In genomic region chr19:40441719-40442253, GRCh38 we compare ENCODE assay signal across 10 cellular contexts. TPM values are rescaled to one million over a fixed set of nuclear protein-coding genes. Genes with fewer than 3 reads are reported as not detected.
A peak's percentile ranks its signal among the peaks of the same experiment; 100 is the strongest.
DNase-seq lines count a peak whose midpoint lies in the region; ATAC-seq and TF ChIP-seq lines count a peak whose summit lies in the region.
"Had no signal": no experiment of that assay in that cellular context is flagged by ENCODE, and none has a peak within 500 bp of the region (broad histone marks: within the 10 kb centered on the region; RNA-seq: fewer than 3 reads in every experiment).

No MANE protein-coding gene starts in this region.

- peak overlapping the region; percentile 99 for H3K27ac Mint-ChIP-seq in WTC11
- no peak overlapping the region for H3K27ac Mint-ChIP-seq in stimulated activated memory B cell treated with anti-CD40 and anti-IgM and Interleukin-4, amounts not matched to agents 10 μg/mL and 1 μg/mL and 100 μg/mL, for 72 hours

- peak overlapping the region; percentile 97 for H3K4me3 Mint-ChIP-seq in activated T-cell treated with anti-CD3 and anti-CD28 coated beads, Interleukin-2, amount 50 U/mL, for 4 hours
- H3K4me3 Mint-ChIP-seq in WTC11, result peak overlapping the region; percentile 94
- H3K4me3 Mint-ChIP-seq in stimulated activated memory B cell treated with anti-CD40 and anti-IgM and Interleukin-4, amounts not matched to agents 10 μg/mL and 1 μg/mL and 100 μg/mL, for 72 hours, result peak overlapping the region; percentile 97

- TF ChIP-seq CTCF in WTC11 (IDR thresholded peaks at IDR 0.05) (no peak), foreskin fibroblast (IDR thresholded peaks at IDR 0.05; ENCODE audit: low read depth, low read length) (no peak)

- no peak for DNase-seq in activated T-cell treated with anti-CD3 and anti-CD28 coated beads, Interleukin-2, amount 50 U/mL, for 4 hours
- DNase-seq in activated T-cell treated with anti-CD3 and anti-CD28 coated beads, Interleukin-2, amount 50 U/mL, for 1 hour, result no peak
- DNase-seq in WTC11 (ENCODE audit: low spot score), result no peak
- peak in 1 of 2 donors; percentile 34 for DNase-seq in foreskin fibroblast
- DNase-seq in activated CD8-positive, alpha-beta memory T cell treated with anti-CD3 and anti-CD28 coated beads for 24 hours, result no peak
- DNase-seq in A172 (ENCODE audit: low spot score), result no peak
- DNase-seq: C1 segment of cervical spinal cord, MV-4-11 had no signal

- H3K27me3 Mint-ChIP-seq in activated T-cell treated with anti-CD3 and anti-CD28 coated beads, Interleukin-2, amount 50 U/mL, for 4 hours (ENCODE audit: low read depth), result no peaks in the 10 kb centered on the region
- H3K27me3 Mint-ChIP-seq in WTC11 (ENCODE audit: low read depth), result no peaks in the 10 kb centered on the region
- no peaks in the 10 kb centered on the region for H3K27me3 Mint-ChIP-seq in stimulated activated memory B cell treated with anti-CD40 and anti-IgM and Interleukin-4, amounts not matched to agents 10 μg/mL and 1 μg/mL and 100 μg/mL, for 72 hours

- peak overlapping the region; percentile 92 to 98 for H3K4me3 ChIP-seq in foreskin fibroblast (ENCODE audit: low read depth in 1 of 2, low read length in 2 of 2)

- peaks cover 5% of the 10 kb centered on the region for H3K36me3 Mint-ChIP-seq in activated T-cell treated with anti-CD3 and anti-CD28 coated beads, Interleukin-2, amount 50 U/mL, for 4 hours (ENCODE audit: insufficient read depth)
- peaks cover 19% of the 10 kb centered on the region for H3K36me3 Mint-ChIP-seq in WTC11
- peaks cover 17% of the 10 kb centered on the region for H3K36me3 Mint-ChIP-seq in stimulated activated memory B cell treated with anti-CD40 and anti-IgM and Interleukin-4, amounts not matched to agents 10 μg/mL and 1 μg/mL and 100 μg/mL, for 72 hours

- POLR2A ChIA-PET in WTC11 (lab: Charles Lee), result interaction anchor here (1.7 to 3.9 kb wide), 2 partner anchors 15 to 27 kb away, joined by 6 to 32 read pairs; partner anchors contain the start of gene SERTAD1

- H3K4me1 Mint-ChIP-seq in activated T-cell treated with anti-CD3 and anti-CD28 coated beads, Interleukin-2, amount 50 U/mL, for 4 hours (ENCODE audit: low read depth), result peaks cover 17% of the 10 kb centered on the region
- H3K4me1 Mint-ChIP-seq in WTC11, result peaks cover 29% of the 10 kb centered on the region
- peaks cover 29% of the 10 kb centered on the region for H3K4me1 Mint-ChIP-seq in stimulated activated memory B cell treated with anti-CD40 and anti-IgM and Interleukin-4, amounts not matched to agents 10 μg/mL and 1 μg/mL and 100 μg/mL, for 72 hours

- H3K9me3 Mint-ChIP-seq in activated T-cell treated with anti-CD3 and anti-CD28 coated beads, Interleukin-2, amount 50 U/mL, for 4 hours, result no peaks in the 10 kb centered on the region
- no peaks in the 10 kb centered on the region for H3K9me3 Mint-ChIP-seq in WTC11
- no peaks in the 10 kb centered on the region for H3K9me3 Mint-ChIP-seq in stimulated activated memory B cell treated with anti-CD40 and anti-IgM and Interleukin-4, amounts not matched to agents 10 μg/mL and 1 μg/mL and 100 μg/mL, for 72 hours

- CTCF ChIA-PET in WTC11 (lab: Charles Lee), result interaction anchor here (1.6 to 2.5 kb wide), 3 partner anchors 8 to 137 kb away, joined by 6 to 21 read pairs (median 13); no protein-coding TSS in a partner anchor

- no peak for ATAC-seq in activated T-cell treated with anti-CD3 and anti-CD28 coated beads, Interleukin-2, amount 50 U/mL, for 4 hours
- ATAC-seq in WTC11 (no peak), GM21390 (IDR thresholded peaks at IDR 0.05; ENCODE audit: unreplicated experiment) (no peak)
- no peak for ATAC-seq in stimulated activated memory B cell treated with anti-CD40 and anti-IgM and Interleukin-4, amounts not matched to agents 10 μg/mL and 1 μg/mL and 100 μg/mL, for 72 hours

TF ChIP-seq in WTC11, 78 proteins besides CTCF, POLR2A, EP300 and RAD21:
- TF ChIP-seq ZNF425 (CRISPR knock-in tag; conservative IDR thresholded peaks at IDR 0.05) (no peak), HMGA2 (CRISPR knock-in tag; IDR thresholded peaks at IDR 0.05) (no peak), SMAD3 (CRISPR knock-in tag; IDR thresholded peaks at IDR 0.05; ENCODE audit: borderline replicate concordance) (no peak), CBFB (CRISPR knock-in tag; IDR thresholded peaks at IDR 0.05; ENCODE audit: low read depth) (no peak), PRRX2 (CRISPR knock-in tag; IDR thresholded peaks at IDR 0.05) (no peak), MXD4 (CRISPR knock-in tag; IDR thresholded peaks at IDR 0.05; ENCODE audit: borderline replicate concordance) (no peak), TEAD4 (CRISPR knock-in tag; IDR thresholded peaks at IDR 0.05) (no peak), ZNF232 (CRISPR knock-in tag; IDR thresholded peaks at IDR 0.05) (no peak), IRF1 (CRISPR knock-in tag; IDR thresholded peaks at IDR 0.05) (no peak)

RNA-seq across cellular contexts. Expression of gene SERTAD3, which starts 2.3 kb away (rescaled TPM):
- total RNA-seq in activated T-cell treated with anti-CD3 and anti-CD28 coated beads, Interleukin-2, amount 50 U/mL, for 4 hours, result 1 to 10 TPM; 6.4 to 9.5 (median 6.8) TPM
- 31.9 to 34.6 TPM (median 33.6 TPM) in 3 replicates for total RNA-seq in WTC11 (2021)
- total RNA-seq in A172 (2014; rRNA removed; shearing (Covaris generic)), result 20.0 and 22.6 TPM in 2 replicates

RNA-seq across cellular contexts. Expression of gene SERTAD1, which starts 16.0 kb away (rescaled TPM):
- total RNA-seq in activated T-cell treated with anti-CD3 and anti-CD28 coated beads, Interleukin-2, amount 50 U/mL, for 4 hours, result 10 to 100 TPM; 24.2 to 33.9 (median 33.7) TPM
- 6.8 to 8.6 TPM (median 7.4 TPM) in 3 replicates for total RNA-seq in WTC11 (2021)
- total RNA-seq in A172 (2014; rRNA removed; shearing (Covaris generic)), result 10.2 and 10.3 TPM in 2 replicates

RNA-seq across cellular contexts. Expression of gene BLVRB, which starts 23.8 kb away (rescaled TPM):
- 10 to 100 TPM; 17.0 to 19.2 (median 18.1) TPM for total RNA-seq in activated T-cell treated with anti-CD3 and anti-CD28 coated beads, Interleukin-2, amount 50 U/mL, for 4 hours
- 35.1 to 38.5 TPM (median 37.1 TPM) in 3 replicates for total RNA-seq in WTC11 (2021)
- total RNA-seq in A172 (2014; rRNA removed; shearing (Covaris generic)), result 327 and 381 TPM in 2 replicates

RNA-seq across cellular contexts. Expression of gene SPTBN4, which starts 25.0 kb away (rescaled TPM):
- 1 to 10 TPM; 1.2 to 2.1 (median 1.8) TPM for total RNA-seq in activated T-cell treated with anti-CD3 and anti-CD28 coated beads, Interleukin-2, amount 50 U/mL, for 4 hours
- 2.8 to 5.7 TPM (median 3.9 TPM) in 3 replicates for total RNA-seq in WTC11 (2021)
- total RNA-seq in A172 (2014; rRNA removed; shearing (Covaris generic)), result 2.2 and 2.3 TPM in 2 replicates

RNA-seq across cellular contexts. Expression of gene PRX, which starts 28.6 kb away (rescaled TPM):
- under 1 TPM; 0.71 to 0.82 (median 0.79) TPM for total RNA-seq in activated T-cell treated with anti-CD3 and anti-CD28 coated beads, Interleukin-2, amount 50 U/mL, for 4 hours
- 8.2 to 8.4 TPM (median 8.3 TPM) in 3 replicates for total RNA-seq in WTC11 (2021)
- total RNA-seq in A172 (2014; rRNA removed; shearing (Covaris generic)), result 1.5 and 2.0 TPM in 2 replicates
